In genomic region chr10:59906417-59907202, GRCh38 we compare ENCODE assay signal across 7 cellular contexts. TPM values are rescaled to one million over a fixed set of nuclear protein-coding genes. Genes with fewer than 3 reads are reported as not detected.
DNase-seq lines count a peak whose midpoint lies in the region; ATAC-seq lines count a peak whose summit lies in the region.

CCDC6 (minus strand) TSS chr10:59906556; CDS start chr10:59906424, 132 bp downstream.

- ATAC-seq in GM18508 (IDR thresholded peaks at IDR 0.05; ENCODE audit: insufficient read depth, unreplicated experiment) (peak; percentile 71), HG03025 (IDR thresholded peaks at IDR 0.05; ENCODE audit: low FRiP score, unreplicated experiment) (peak; percentile 82), sciatic nerve (peak; percentile 95)

- peak; percentile 66 for DNase-seq in NCI-H2029 treated with DMSO at 0.1 percent for 48 hours (lab: John Stamatoyannopoulos, UW)
- DNase-seq in T-helper 9 cell: peak; percentile 89
- DNase-seq in astrocyte of the hippocampus (ENCODE audit: low read depth, low spot score): peak; percentile 98
- DNase-seq in hippocampal formation (lab: John Stamatoyannopoulos, UW): peak; percentile 91
- DNase-seq in sciatic nerve (ENCODE audit: low spot score): peak; percentile 94

- intact Hi-C loops in sciatic nerve (cut with DNase I): loop anchor here (10.0 kb wide), 1 partner anchor 282 kb away; no protein-coding TSS in a partner anchor

RNA-seq across cellular contexts. Expression of gene CCDC6, which starts in this region (rescaled TPM):
- 36.2 TPM for total RNA-seq in sciatic nerve

Comparison
In these comparisons a context has a peak if more than half of its experiments do, and no peak if none do; other contexts are left out.
1. Peak in every context shown above with its lines: DNase-seq and ATAC-seq.